In the genomic region with DNA sequence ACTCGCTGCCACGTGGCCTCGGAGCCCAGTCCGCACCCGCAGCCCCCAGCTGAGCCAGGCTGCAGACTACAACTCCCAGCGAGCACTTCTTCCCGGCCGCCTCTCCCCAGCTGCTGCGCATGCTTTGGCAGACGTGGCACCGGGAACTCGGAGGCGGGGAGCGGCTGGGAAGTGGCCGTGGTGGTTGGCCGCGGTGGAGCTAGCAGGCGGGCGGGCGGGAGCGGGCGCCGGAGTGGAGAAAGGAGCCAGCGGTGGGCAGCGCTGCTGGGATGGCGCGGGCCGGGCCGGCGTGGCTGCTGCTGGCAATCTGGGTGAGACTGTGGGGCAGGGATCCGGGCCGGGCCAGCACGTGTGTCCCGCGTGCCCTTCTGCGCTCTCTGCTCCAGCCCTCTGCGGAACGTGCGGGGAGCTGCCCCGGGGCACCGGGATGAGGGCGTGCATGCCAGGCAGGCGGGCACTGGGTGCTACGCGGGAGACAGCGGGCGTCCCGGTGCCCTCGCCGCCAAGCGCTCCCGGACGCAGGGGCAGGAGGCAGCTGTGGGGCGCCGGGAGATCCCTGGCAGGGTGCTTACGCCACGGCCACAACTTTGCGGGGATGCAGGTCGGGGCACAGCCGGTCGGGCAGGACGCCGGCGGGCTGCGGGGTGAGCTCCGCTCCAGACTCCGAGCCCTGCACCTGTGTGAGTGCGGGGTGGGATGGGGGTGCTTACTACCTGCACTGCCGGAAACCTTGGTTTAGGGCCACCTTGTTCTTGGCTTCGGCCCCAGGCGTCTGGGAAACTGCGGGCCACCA, we compare ENCODE assay signal across 1 cellular context.
TF ChIP-seq lines count a peak whose summit lies in the region.

A gene (plus strand): TSS at position 130 of the 793 bp plus-strand sequence. CDS start 140 bp downstream, at position 270.

TF ChIP-seq in HepG2, 621 proteins besides CTCF, POLR2A, EP300 and RAD21 (continued from another document and continues in another):
- TF ChIP-seq, protein P1, sequence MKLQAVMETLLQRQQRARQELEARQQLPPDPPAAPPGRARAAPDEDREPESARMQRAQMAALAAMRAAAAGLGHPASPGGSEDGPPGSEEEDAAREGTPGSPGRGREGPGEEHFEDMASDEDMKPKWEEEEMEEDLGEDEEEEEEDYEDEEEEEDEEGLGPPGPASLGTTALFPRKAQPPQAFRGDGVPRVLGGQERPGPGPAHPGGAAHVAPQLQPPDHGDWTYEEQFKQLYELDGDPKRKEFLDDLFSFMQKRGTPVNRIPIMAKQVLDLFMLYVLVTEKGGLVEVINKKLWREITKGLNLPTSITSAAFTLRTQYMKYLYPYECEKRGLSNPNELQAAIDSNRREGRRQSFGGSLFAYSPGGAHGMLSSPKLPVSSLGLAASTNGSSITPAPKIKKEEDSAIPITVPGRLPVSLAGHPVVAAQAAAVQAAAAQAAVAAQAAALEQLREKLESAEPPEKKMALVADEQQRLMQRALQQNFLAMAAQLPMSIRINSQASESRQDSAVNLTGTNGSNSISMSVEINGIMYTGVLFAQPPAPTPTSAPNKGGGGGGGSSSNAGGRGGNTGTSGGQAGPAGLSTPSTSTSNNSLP (IDR thresholded peaks at IDR 0.05; ENCODE audit: low read depth, low read length): peak; percentile 24; the same call in 1 of the 2 replicates
- TF ChIP-seq KLF13 (CRISPR knock-in tag; IDR thresholded peaks at IDR 0.05) (no peak), ZNF567 (CRISPR knock-in tag; IDR thresholded peaks at IDR 0.05; ENCODE audit: borderline replicate concordance) (no peak), ZNF224 (CRISPR knock-in tag; IDR thresholded peaks at IDR 0.05) (peak; percentile 85; the same call in 1 of the 2 replicates), ZBTB20 (CRISPR knock-in tag; IDR thresholded peaks at IDR 0.05; ENCODE audit: borderline replicate concordance, low read depth) (no peak; the same call in 1 of the 2 replicates), HNRNPK (IDR thresholded peaks at IDR 0.05; ENCODE audit: low read depth, low read length, poor library complexity, severe bottlenecking) (peak; percentile 32), ZNF644 (CRISPR knock-in tag; IDR thresholded peaks at IDR 0.05; ENCODE audit: low read depth) (no peak), KDM3A (CRISPR knock-in tag; IDR thresholded peaks at IDR 0.05; ENCODE audit: low read depth) (peak; percentile 73), ZNF460 (CRISPR knock-in tag; IDR thresholded peaks at IDR 0.05; ENCODE audit: borderline replicate concordance) (no peak), ZNF335 (CRISPR knock-in tag; IDR thresholded peaks at IDR 0.05) (peak; percentile 87; the same call in 1 of the 2 replicates), RXRB (CRISPR knock-in tag; IDR thresholded peaks at IDR 0.05; ENCODE audit: borderline replicate concordance) (peak; percentile 72; the same call in 1 of the 2 replicates), THYN1 (CRISPR knock-in tag; IDR thresholded peaks at IDR 0.05; ENCODE audit: borderline replicate concordance, low read depth) (no peak), CREM (IDR thresholded peaks at IDR 0.05) (peak; percentile 81; the same call in 1 of the 2 replicates), CREM (CRISPR knock-in tag; IDR thresholded peaks at IDR 0.05) (0 out of 2 replicates have a peak, but pooled peaks have one; percentile 3), TAF1 (CRISPR knock-in tag; IDR thresholded peaks at IDR 0.05) (peak; percentile 94), SMARCC2 (IDR thresholded peaks at IDR 0.05) (no peak), RBM39 (IDR thresholded peaks at IDR 0.05; ENCODE audit: low read depth, low read length, poor library complexity, severe bottlenecking) (peak; percentile 55), ARNT (IDR thresholded peaks at IDR 0.05) (no peak), SCMH1 (CRISPR knock-in tag; IDR thresholded peaks at IDR 0.05; ENCODE audit: borderline replicate concordance) (no peak), RORA (CRISPR knock-in tag; IDR thresholded peaks at IDR 0.05) (no peak), HNRNPH1 (optimal IDR thresholded peaks at IDR 0.05; ENCODE audit: low read depth, low read length) (no peak), MXI1 (IDR thresholded peaks at IDR 0.05; ENCODE audit: borderline replicate concordance, low read depth, low read length) (peak; percentile 98), U2AF1 (optimal IDR thresholded peaks at IDR 0.05; ENCODE audit: low read depth, low read length) (no peak), ZBTB1 (CRISPR knock-in tag; IDR thresholded peaks at IDR 0.05; ENCODE audit: borderline replicate concordance) (no peak), HMGA1 (CRISPR knock-in tag; conservative IDR thresholded peaks at IDR 0.05) (no peak), MBD4 (IDR thresholded peaks at IDR 0.05; ENCODE audit: borderline replicate concordance, low read length) (no peak)
- TF ChIP-seq, protein P2, sequence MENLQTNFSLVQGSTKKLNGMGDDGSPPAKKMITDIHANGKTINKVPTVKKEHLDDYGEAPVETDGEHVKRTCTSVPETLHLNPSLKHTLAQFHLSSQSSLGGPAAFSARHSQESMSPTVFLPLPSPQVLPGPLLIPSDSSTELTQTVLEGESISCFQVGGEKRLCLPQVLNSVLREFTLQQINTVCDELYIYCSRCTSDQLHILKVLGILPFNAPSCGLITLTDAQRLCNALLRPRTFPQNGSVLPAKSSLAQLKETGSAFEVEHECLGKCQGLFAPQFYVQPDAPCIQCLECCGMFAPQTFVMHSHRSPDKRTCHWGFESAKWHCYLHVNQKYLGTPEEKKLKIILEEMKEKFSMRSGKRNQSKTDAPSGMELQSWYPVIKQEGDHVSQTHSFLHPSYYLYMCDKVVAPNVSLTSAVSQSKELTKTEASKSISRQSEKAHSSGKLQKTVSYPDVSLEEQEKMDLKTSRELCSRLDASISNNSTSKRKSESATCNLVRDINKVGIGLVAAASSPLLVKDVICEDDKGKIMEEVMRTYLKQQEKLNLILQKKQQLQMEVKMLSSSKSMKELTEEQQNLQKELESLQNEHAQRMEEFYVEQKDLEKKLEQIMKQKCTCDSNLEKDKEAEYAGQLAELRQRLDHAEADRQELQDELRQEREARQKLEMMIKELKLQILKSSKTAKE (CRISPR knock-in tag; IDR thresholded peaks at IDR 0.05; ENCODE audit: borderline replicate concordance): peak; percentile 13; the same call in 1 of the 2 replicates
- TF ChIP-seq, protein P3, sequence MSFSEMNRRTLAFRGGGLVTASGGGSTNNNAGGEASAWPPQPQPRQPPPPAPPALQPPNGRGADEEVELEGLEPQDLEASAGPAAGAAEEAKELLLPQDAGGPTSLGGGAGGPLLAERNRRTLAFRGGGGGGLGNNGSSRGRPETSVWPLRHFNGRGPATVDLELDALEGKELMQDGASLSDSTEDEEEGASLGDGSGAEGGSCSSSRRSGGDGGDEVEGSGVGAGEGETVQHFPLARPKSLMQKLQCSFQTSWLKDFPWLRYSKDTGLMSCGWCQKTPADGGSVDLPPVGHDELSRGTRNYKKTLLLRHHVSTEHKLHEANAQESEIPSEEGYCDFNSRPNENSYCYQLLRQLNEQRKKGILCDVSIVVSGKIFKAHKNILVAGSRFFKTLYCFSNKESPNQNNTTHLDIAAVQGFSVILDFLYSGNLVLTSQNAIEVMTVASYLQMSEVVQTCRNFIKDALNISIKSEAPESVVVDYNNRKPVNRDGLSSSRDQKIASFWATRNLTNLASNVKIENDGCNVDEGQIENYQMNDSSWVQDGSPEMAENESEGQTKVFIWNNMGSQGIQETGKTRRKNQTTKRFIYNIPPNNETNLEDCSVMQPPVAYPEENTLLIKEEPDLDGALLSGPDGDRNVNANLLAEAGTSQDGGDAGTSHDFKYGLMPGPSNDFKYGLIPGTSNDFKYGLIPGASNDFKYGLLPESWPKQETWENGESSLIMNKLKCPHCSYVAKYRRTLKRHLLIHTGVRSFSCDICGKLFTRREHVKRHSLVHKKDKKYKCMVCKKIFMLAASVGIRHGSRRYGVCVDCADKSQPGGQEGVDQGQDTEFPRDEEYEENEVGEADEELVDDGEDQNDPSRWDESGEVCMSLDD (CRISPR knock-in tag; IDR thresholded peaks at IDR 0.05; ENCODE audit: borderline replicate concordance): 0 out of 2 replicates have a peak, but pooled peaks have one; percentile 58
- TF ChIP-seq, protein P4, sequence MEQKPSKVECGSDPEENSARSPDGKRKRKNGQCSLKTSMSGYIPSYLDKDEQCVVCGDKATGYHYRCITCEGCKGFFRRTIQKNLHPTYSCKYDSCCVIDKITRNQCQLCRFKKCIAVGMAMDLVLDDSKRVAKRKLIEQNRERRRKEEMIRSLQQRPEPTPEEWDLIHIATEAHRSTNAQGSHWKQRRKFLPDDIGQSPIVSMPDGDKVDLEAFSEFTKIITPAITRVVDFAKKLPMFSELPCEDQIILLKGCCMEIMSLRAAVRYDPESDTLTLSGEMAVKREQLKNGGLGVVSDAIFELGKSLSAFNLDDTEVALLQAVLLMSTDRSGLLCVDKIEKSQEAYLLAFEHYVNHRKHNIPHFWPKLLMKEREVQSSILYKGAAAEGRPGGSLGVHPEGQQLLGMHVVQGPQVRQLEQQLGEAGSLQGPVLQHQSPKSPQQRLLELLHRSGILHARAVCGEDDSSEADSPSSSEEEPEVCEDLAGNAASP (CRISPR knock-in tag; IDR thresholded peaks at IDR 0.05; ENCODE audit: borderline replicate concordance): no peak
- TF ChIP-seq, protein P5, sequence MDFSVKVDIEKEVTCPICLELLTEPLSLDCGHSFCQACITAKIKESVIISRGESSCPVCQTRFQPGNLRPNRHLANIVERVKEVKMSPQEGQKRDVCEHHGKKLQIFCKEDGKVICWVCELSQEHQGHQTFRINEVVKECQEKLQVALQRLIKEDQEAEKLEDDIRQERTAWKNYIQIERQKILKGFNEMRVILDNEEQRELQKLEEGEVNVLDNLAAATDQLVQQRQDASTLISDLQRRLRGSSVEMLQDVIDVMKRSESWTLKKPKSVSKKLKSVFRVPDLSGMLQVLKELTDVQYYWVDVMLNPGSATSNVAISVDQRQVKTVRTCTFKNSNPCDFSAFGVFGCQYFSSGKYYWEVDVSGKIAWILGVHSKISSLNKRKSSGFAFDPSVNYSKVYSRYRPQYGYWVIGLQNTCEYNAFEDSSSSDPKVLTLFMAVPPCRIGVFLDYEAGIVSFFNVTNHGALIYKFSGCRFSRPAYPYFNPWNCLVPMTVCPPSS (IDR thresholded peaks at IDR 0.05): no peak
- TF ChIP-seq, protein P6, sequence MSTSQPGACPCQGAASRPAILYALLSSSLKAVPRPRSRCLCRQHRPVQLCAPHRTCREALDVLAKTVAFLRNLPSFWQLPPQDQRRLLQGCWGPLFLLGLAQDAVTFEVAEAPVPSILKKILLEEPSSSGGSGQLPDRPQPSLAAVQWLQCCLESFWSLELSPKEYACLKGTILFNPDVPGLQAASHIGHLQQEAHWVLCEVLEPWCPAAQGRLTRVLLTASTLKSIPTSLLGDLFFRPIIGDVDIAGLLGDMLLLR (CRISPR knock-in tag; IDR thresholded peaks at IDR 0.05): no peak; the same call in 1 of the 2 replicates
- TF ChIP-seq, protein P7, sequence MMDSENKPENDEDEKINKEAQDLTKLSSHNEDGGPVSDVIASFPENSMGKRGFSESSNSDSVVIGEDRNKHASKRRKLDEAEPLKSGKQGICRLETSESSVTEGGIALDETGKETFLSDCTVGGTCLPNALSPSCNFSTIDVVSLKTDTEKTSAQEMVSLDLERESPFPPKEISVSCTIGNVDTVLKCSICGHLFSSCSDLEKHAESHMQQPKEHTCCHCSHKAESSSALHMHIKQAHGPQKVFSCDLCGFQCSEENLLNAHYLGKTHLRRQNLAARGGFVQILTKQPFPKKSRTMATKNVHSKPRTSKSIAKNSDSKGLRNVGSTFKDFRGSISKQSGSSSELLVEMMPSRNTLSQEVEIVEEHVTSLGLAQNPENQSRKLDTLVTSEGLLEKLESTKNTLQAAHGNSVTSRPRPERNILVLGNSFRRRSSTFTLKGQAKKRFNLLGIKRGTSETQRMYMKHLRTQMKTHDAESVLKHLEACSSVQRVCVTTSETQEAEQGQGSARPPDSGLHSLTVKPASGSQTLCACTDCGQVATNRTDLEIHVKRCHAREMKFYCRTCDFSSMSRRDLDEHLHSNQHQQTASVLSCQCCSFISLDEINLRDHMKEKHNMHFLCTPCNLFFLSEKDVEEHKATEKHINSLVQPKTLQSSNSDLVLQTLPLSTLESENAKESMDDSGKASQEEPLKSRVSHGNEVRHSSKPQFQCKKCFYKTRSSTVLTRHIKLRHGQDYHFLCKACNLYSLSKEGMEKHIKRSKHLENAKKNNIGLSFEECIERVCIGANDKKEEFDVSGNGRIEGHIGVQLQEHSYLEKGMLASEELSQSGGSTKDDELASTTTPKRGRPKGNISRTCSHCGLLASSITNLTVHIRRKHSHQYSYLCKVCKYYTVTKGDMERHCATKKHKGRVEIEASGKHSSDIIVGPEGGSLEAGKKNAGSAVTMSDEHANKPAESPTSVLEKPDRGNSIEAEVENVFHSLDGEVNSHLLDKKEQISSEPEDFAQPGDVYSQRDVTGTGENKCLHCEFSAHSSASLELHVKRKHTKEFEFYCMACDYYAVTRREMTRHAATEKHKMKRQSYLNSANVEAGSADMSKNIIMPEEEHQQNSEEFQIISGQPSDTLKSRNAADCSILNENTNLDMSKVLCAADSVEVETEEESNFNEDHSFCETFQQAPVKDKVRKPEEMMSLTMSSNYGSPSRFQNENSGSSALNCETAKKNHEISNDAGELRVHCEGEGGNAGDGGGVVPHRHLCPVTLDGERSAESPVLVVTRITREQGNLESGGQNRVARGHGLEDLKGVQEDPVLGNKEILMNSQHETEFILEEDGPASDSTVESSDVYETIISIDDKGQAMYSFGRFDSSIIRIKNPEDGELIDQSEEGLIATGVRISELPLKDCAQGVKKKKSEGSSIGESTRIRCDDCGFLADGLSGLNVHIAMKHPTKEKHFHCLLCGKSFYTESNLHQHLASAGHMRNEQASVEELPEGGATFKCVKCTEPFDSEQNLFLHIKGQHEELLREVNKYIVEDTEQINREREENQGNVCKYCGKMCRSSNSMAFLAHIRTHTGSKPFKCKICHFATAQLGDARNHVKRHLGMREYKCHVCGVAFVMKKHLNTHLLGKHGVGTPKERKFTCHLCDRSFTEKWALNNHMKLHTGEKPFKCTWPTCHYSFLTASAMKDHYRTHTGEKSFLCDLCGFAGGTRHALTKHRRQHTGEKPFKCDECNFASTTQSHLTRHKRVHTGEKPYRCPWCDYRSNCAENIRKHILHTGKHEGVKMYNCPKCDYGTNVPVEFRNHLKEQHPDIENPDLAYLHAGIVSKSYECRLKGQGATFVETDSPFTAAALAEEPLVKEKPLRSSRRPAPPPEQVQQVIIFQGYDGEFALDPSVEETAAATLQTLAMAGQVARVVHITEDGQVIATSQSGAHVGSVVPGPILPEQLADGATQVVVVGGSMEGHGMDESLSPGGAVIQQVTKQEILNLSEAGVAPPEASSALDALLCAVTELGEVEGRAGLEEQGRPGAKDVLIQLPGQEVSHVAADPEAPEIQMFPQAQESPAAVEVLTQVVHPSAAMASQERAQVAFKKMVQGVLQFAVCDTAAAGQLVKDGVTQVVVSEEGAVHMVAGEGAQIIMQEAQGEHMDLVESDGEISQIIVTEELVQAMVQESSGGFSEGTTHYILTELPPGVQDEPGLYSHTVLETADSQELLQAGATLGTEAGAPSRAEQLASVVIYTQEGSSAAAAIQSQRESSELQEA (CRISPR knock-in tag; IDR thresholded peaks at IDR 0.05; ENCODE audit: not compliant biosample characterization): peak; percentile 24
- TF ChIP-seq, protein P8, sequence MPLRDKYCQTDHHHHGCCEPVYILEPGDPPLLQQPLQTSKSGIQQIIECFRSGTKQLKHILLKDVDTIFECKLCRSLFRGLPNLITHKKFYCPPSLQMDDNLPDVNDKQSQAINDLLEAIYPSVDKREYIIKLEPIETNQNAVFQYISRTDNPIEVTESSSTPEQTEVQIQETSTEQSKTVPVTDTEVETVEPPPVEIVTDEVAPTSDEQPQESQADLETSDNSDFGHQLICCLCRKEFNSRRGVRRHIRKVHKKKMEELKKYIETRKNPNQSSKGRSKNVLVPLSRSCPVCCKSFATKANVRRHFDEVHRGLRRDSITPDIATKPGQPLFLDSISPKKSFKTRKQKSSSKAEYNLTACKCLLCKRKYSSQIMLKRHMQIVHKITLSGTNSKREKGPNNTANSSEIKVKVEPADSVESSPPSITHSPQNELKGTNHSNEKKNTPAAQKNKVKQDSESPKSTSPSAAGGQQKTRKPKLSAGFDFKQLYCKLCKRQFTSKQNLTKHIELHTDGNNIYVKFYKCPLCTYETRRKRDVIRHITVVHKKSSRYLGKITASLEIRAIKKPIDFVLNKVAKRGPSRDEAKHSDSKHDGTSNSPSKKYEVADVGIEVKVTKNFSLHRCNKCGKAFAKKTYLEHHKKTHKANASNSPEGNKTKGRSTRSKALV (CRISPR knock-in tag; IDR thresholded peaks at IDR 0.05): peak; percentile 63; the same call in 1 of the 2 replicates
